ENCODE assay signal across 14 cellular contexts in the genomic region with DNA sequence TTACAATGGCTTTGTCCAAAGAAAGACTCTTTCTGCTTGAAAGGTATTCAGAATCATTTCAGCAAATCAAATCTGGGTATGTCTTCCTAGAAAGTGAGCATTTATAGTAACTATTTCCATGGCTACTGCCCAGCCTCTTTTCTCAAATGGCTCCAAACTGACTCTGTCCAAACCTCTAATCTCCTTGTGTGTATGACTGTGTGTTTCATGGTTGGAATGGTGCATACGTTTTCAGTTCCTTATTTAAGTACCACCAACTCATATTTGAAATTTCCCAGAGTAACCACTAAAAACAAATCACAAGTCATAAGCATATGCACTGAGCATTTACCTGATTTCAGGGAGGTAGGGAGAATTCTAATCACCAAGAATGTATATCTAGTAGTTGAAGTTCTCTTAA.
A peak's percentile ranks its signal among the peaks of the same experiment; 100 is the strongest.
DNase-seq lines count a peak whose midpoint lies in the region; ATAC-seq and TF ChIP-seq lines count a peak whose summit lies in the region.
"Had no signal": no experiment of that assay in that cellular context is flagged by ENCODE, and none has a peak within 500 bp of the region (broad histone marks: within the 10 kb centered on the region; RNA-seq: fewer than 3 reads in every experiment).

No MANE protein-coding gene starts in this region.

- CTCF ChIA-PET in CD4-positive, alpha-beta T cell (lab: Charles Lee) = no interaction called here

- H3K4me1 ChIP-seq in ACC112 (ENCODE audit: control insufficient read depth, insufficient read depth, low read length, unreplicated experiment) (peaks cover 49% of the 10 kb centered on the region), stomach (no peaks in the 10 kb centered on the region)

- H3K4me3 ChIP-seq in ACC112 (ENCODE audit: low read depth, low read length) (peak overlapping the region; percentile 74), brain microvascular endothelial cell (ENCODE audit: low read depth, low read length) (no peak overlapping the region), stomach (no peak overlapping the region)
- H3K4me3 ChIP-seq: A549 had no signal

- H3K27me3 ChIP-seq in ACC112 (ENCODE audit: insufficient read depth, low read length) = no peaks in the 10 kb centered on the region
- no peaks in the 10 kb centered on the region for H3K27me3 ChIP-seq in brain microvascular endothelial cell (replicated peaks)
- no peaks in the 10 kb centered on the region for H3K27me3 ChIP-seq in stomach
- H3K27me3 ChIP-seq in CD4-positive, alpha-beta T cell (ENCODE audit: control insufficient read depth, insufficient read depth, low read length) = no peaks in the 10 kb centered on the region

- no peaks in the 10 kb centered on the region for H3K9me3 ChIP-seq in stomach
- H3K9me3 ChIP-seq in CD4-positive, alpha-beta T cell (ENCODE audit: control insufficient read depth, low read length) = no peaks in the 10 kb centered on the region
- H3K9me3 ChIP-seq: A549 had no signal

- TF ChIP-seq EP300 in stomach (IDR thresholded peaks at IDR 0.05) = no peak

- DNase-seq in brain microvascular endothelial cell = no peak
- no peak for DNase-seq in stomach
- DNase-seq in stimulated activated effector memory CD8-positive, alpha-beta T cell treated with anti-CD3 and anti-CD28 coated beads, Interleukin-12 subunit alpha, Interleukin-12 subunit beta, amount 100 ng/mL, for 72 hours (ENCODE audit: low spot score in 2 of 2) = no peak
- DNase-seq in stimulated activated CD4-positive, alpha-beta T cell treated with anti-CD3 and anti-CD28 coated beads, Interleukin-4, amount 100 ng/mL, for 24 hours = no peak
- DNase-seq in CD4-positive, alpha-beta T cell = no peak
- DNase-seq: activated CD4-positive, alpha-beta T cell treated with anti-CD3 and anti-CD28 coated beads, Interleukin-2, amount 50 U/mL, for 48 hours; activated naive CD8-positive, alpha-beta T cell treated with anti-CD3 and anti-CD28 coated beads, Interleukin-2, amount 10 ng/mL, durations not matched to agents 7 days and 5 days; DMS153; MM.1S; stimulated activated naive CD4-positive, alpha-beta T cell had no signal

- H3K9me3 Mint-ChIP-seq in stimulated activated effector memory CD8-positive, alpha-beta T cell treated with anti-CD3 and anti-CD28 coated beads, Interleukin-12 subunit alpha, Interleukin-12 subunit beta, amount 100 ng/mL, for 72 hours = no peaks in the 10 kb centered on the region
- H3K9me3 Mint-ChIP-seq in CD4-positive, alpha-beta T cell = no peaks in the 10 kb centered on the region
- H3K9me3 Mint-ChIP-seq: activated naive CD8-positive, alpha-beta T cell treated with anti-CD3 and anti-CD28 coated beads, Interleukin-2, amount 10 ng/mL, durations not matched to agents 7 days and 5 days had no signal

- H3K79me2 ChIP-seq in ACC112 (ENCODE audit: control insufficient read depth, insufficient read depth, low read length, unreplicated experiment) = peaks cover 4% of the 10 kb centered on the region

- no peaks in the 10 kb centered on the region for H3K36me3 Mint-ChIP-seq in stimulated activated effector memory CD8-positive, alpha-beta T cell treated with anti-CD3 and anti-CD28 coated beads, Interleukin-12 subunit alpha, Interleukin-12 subunit beta, amount 100 ng/mL, for 72 hours
- no peaks in the 10 kb centered on the region for H3K36me3 Mint-ChIP-seq in CD4-positive, alpha-beta T cell (ENCODE audit: low read depth)
- H3K36me3 Mint-ChIP-seq: activated naive CD8-positive, alpha-beta T cell treated with anti-CD3 and anti-CD28 coated beads, Interleukin-2, amount 10 ng/mL, durations not matched to agents 7 days and 5 days had no signal

- POLR2A ChIA-PET in CD4-positive, alpha-beta T cell (lab: Charles Lee) = no interaction called here

- no peak for TF ChIP-seq POLR2A in stomach (IDR thresholded peaks at IDR 0.05)

- H3K4me3 Mint-ChIP-seq in stimulated activated effector memory CD8-positive, alpha-beta T cell treated with anti-CD3 and anti-CD28 coated beads, Interleukin-12 subunit alpha, Interleukin-12 subunit beta, amount 100 ng/mL, for 72 hours = no peak overlapping the region
- no peak overlapping the region for H3K4me3 Mint-ChIP-seq in CD4-positive, alpha-beta T cell
- H3K4me3 Mint-ChIP-seq: activated naive CD8-positive, alpha-beta T cell treated with anti-CD3 and anti-CD28 coated beads, Interleukin-2, amount 10 ng/mL, durations not matched to agents 7 days and 5 days had no signal

- peaks cover 4% of the 10 kb centered on the region for H3K27me3 Mint-ChIP-seq in CD4-positive, alpha-beta T cell
- H3K27me3 Mint-ChIP-seq: activated naive CD8-positive, alpha-beta T cell treated with anti-CD3 and anti-CD28 coated beads, Interleukin-2, amount 10 ng/mL, durations not matched to agents 7 days and 5 days had no signal

- H3K36me3 ChIP-seq in ACC112 (ENCODE audit: insufficient read depth, low read length) (peaks cover 11% of the 10 kb centered on the region; the same call in 1 of the 2 replicates), brain microvascular endothelial cell (replicated peaks) (no peaks in the 10 kb centered on the region), stomach (no peaks in the 10 kb centered on the region)

- WGBS in stomach, 5 donors = 42 to 82% (median 66%) methylated on average over 1 of the region's 1 CpG

- H3K27ac ChIP-seq in ACC112 (ENCODE audit: low read depth, low read length) (peak overlapping the region; percentile 100), brain microvascular endothelial cell (peak overlapping the region; percentile 97), stomach (no peak overlapping the region)
- no peak overlapping the region for H3K27ac ChIP-seq in CD4-positive, alpha-beta T cell (ENCODE audit: low read depth, low read length)

- in situ Hi-C loops in brain microvascular endothelial cell (cut with HindIII; ENCODE audit: low pct_ligation_motif_present, low sequenced_read_pairs) = no loop called here

- ATAC-seq in GM21423 (IDR thresholded peaks at IDR 0.05; ENCODE audit: unreplicated experiment) (peak; percentile 69), HG03354 (IDR thresholded peaks at IDR 0.05; ENCODE audit: poor library complexity, severe bottlenecking, unreplicated experiment) (peak; percentile 66)
- ATAC-seq in stimulated activated effector memory CD8-positive, alpha-beta T cell treated with anti-CD3 and anti-CD28 coated beads, Interleukin-12 subunit alpha, Interleukin-12 subunit beta, amount 100 ng/mL, for 72 hours = no peak
- ATAC-seq in CD4-positive, alpha-beta T cell (ENCODE audit: poor library complexity) = no peak
- ATAC-seq: A549 had no signal

- no peak for TF ChIP-seq CTCF in brain microvascular endothelial cell (IDR thresholded peaks at IDR 0.05; ENCODE audit: low read depth, low read length, missing control alignments)
- TF ChIP-seq CTCF in stomach (IDR thresholded peaks at IDR 0.05) = no peak
- TF ChIP-seq CTCF in CD4-positive, alpha-beta T cell (IDR thresholded peaks at IDR 0.05) = no peak

- intact Hi-C loops in stomach (cut with DNase I; ENCODE audit: low total_unique reads) = no loop called here
- intact Hi-C loops in CD4-positive, alpha-beta T cell (cut with DNase I, micrococcal nuclease) = no loop called here

- H3K4me1 Mint-ChIP-seq in stimulated activated effector memory CD8-positive, alpha-beta T cell treated with anti-CD3 and anti-CD28 coated beads, Interleukin-12 subunit alpha, Interleukin-12 subunit beta, amount 100 ng/mL, for 72 hours = no peaks in the 10 kb centered on the region
- H3K4me1 Mint-ChIP-seq in CD4-positive, alpha-beta T cell (ENCODE audit: low read depth) = no peaks in the 10 kb centered on the region
- H3K4me1 Mint-ChIP-seq: activated naive CD8-positive, alpha-beta T cell treated with anti-CD3 and anti-CD28 coated beads, Interleukin-2, amount 10 ng/mL, durations not matched to agents 7 days and 5 days had no signal

- H3K27ac Mint-ChIP-seq in stimulated activated effector memory CD8-positive, alpha-beta T cell treated with anti-CD3 and anti-CD28 coated beads, Interleukin-12 subunit alpha, Interleukin-12 subunit beta, amount 100 ng/mL, for 72 hours = no peak overlapping the region
- H3K27ac Mint-ChIP-seq in CD4-positive, alpha-beta T cell = no peak overlapping the region
- H3K27ac Mint-ChIP-seq: activated naive CD8-positive, alpha-beta T cell treated with anti-CD3 and anti-CD28 coated beads, Interleukin-2, amount 10 ng/mL, durations not matched to agents 7 days and 5 days had no signal

- peak overlapping the region; percentile 55 for H2AFZ ChIP-seq in ACC112 (ENCODE audit: low read length, unreplicated experiment)

Comparison
In these comparisons a context has a peak if more than half of its experiments do, and no peak if none do; other contexts are left out.
1. H3K27ac ChIP-seq: peak in ACC112 (single experiment) and brain microvascular endothelial cell (single experiment); none in stomach (0 of 5) and CD4-positive, alpha-beta T cell (single experiment).
2. ATAC-seq: peak in GM21423 (single experiment) and HG03354 (single experiment); none in stimulated activated effector memory CD8-positive, alpha-beta T cell treated with anti-CD3 and anti-CD28 coated beads, Interleukin-12 subunit alpha, Interleukin-12 subunit beta, amount 100 ng/mL, for 72 hours (single experiment) and CD4-positive, alpha-beta T cell (single experiment).